ENCODE assay signal across 8 cellular contexts in genomic region chr7:157474685-157475084, GRCh38.
DNase-seq lines count a peak whose midpoint lies in the region; ATAC-seq and TF ChIP-seq lines count a peak whose summit lies in the region.

No MANE protein-coding gene starts in this region.

- peaks cover 11% of the 10 kb centered on the region for H3K9me3 ChIP-seq in upper lobe of right lung

- intact Hi-C loops in upper lobe of right lung (cut with DNase I) = no loop called here

- ATAC-seq in upper lobe of right lung (peak; percentile 43), HG03432 (IDR thresholded peaks at IDR 0.05; ENCODE audit: unreplicated experiment) (no peak)

- H3K27ac ChIP-seq in upper lobe of right lung = no peak overlapping the region

- H3K4me3 ChIP-seq in fibroblast of mammary gland (ENCODE audit: control insufficient read depth, low read depth, low read length) = no peak overlapping the region
- H3K4me3 ChIP-seq in upper lobe of right lung = no peak overlapping the region

- H3K4me1 ChIP-seq in upper lobe of right lung = no peaks in the 10 kb centered on the region

- peak; percentile 50 for DNase-seq in stimulated activated CD4-positive, alpha-beta T cell treated with anti-CD3 and anti-CD28 coated beads, Interleukin-15, amount 100 ng/mL, for 24 hours
- DNase-seq in stimulated activated CD4-positive, alpha-beta T cell treated with anti-CD3 and anti-CD28 coated beads, Interleukin-4, amount 100 ng/mL, for 4 hours = no peak
- DNase-seq in NCI-H526 (lab: John Stamatoyannopoulos, UW) = peak; percentile 54 to 84
- peak; percentile 12 for DNase-seq in fibroblast of mammary gland (ENCODE audit: low read depth)
- DNase-seq in upper lobe of right lung = peak; percentile 66
- DNase-seq in AG20443 (ENCODE audit: low spot score) = no peak
- no peak for DNase-seq in NCI-H1436 (lab: John Stamatoyannopoulos, UW)

- H3K36me3 ChIP-seq in upper lobe of right lung = no peaks in the 10 kb centered on the region

- peak; percentile 34 for TF ChIP-seq CTCF in fibroblast of mammary gland (conservative IDR thresholded peaks at IDR 0.05; ENCODE audit: control insufficient read depth, insufficient read depth, low read depth, low read length)
- peak; percentile 24 for TF ChIP-seq CTCF in upper lobe of right lung (IDR thresholded peaks at IDR 0.05)

- peaks cover 8% of the 10 kb centered on the region for H3K27me3 ChIP-seq in upper lobe of right lung

Comparison
In these comparisons a context has a peak if more than half of its experiments do, and no peak if none do; other contexts are left out.
1. DNase-seq: peak in stimulated activated CD4-positive, alpha-beta T cell treated with anti-CD3 and anti-CD28 coated beads, Interleukin-15, amount 100 ng/mL, for 24 hours (single experiment), NCI-H526 (2 of 2), fibroblast of mammary gland (single experiment) and upper lobe of right lung (single experiment); none in stimulated activated CD4-positive, alpha-beta T cell treated with anti-CD3 and anti-CD28 coated beads, Interleukin-4, amount 100 ng/mL, for 4 hours (0 of 2), AG20443 (single experiment) and NCI-H1436 (single experiment).